ENCODE assay signal across 8 cellular contexts in genomic region chr5:138654281-138654867, GRCh38.
DNase-seq lines count a peak whose midpoint lies in the region; ATAC-seq, FAIRE-seq and TF ChIP-seq lines count a peak whose summit lies in the region.

No MANE protein-coding gene starts in this region.

- TF ChIP-seq POLR2A in lower leg skin (IDR thresholded peaks at IDR 0.05): no peak

- peak overlapping the region; percentile 87 for H3K27ac Mint-ChIP-seq in activated CD8-positive, alpha-beta T cell treated with anti-CD3 and anti-CD28 coated beads for 36 hours

- intact Hi-C loops in activated CD8-positive, alpha-beta T cell treated with anti-CD3 and anti-CD28 coated beads for 36 hours (cut with micrococcal nuclease): no loop called here
- intact Hi-C loops in lower leg skin (cut with DNase I; ENCODE audit: low total_unique reads): no loop called here

- H3K4me3 Mint-ChIP-seq in activated CD8-positive, alpha-beta T cell treated with anti-CD3 and anti-CD28 coated beads for 36 hours: no peak overlapping the region

- H3K4me3 ChIP-seq in fibroblast of villous mesenchyme (ENCODE audit: low read depth, low read length): no peak overlapping the region
- H3K4me3 ChIP-seq in lower leg skin (ENCODE audit: low read depth, poor library complexity, severe bottlenecking): no peak overlapping the region

- peaks cover 76% of the 10 kb centered on the region for H3K27me3 Mint-ChIP-seq in activated CD8-positive, alpha-beta T cell treated with anti-CD3 and anti-CD28 coated beads for 36 hours

- DNase-seq in activated CD4-positive, CD25-positive, alpha-beta regulatory T cell (lab: John Stamatoyannopoulos, UW): peak; percentile 26 to 36 (median 31)
- DNase-seq in activated CD4-positive, CD25-positive, alpha-beta regulatory T cell treated with anti-CD3 and anti-CD28 coated beads, Interleukin-2, amount 50 U/mL, for 72 hours: no peak
- DNase-seq in HTR-8/SVneo (ENCODE audit: insufficient read length, low spot score): peak; percentile 67
- peak; percentile 92 for DNase-seq in activated CD8-positive, alpha-beta T cell treated with anti-CD3 and anti-CD28 coated beads for 36 hours
- DNase-seq in fibroblast of villous mesenchyme (ENCODE audit: low read depth): peak; percentile 52
- peak; percentile 14 to 31 for DNase-seq in stimulated activated CD8-positive, alpha-beta memory T cell treated with anti-CD3 and anti-CD28 coated beads, Interleukin-4, amount 100 ng/mL, for 1 hour (ENCODE audit: low read depth in 2 of 2, low spot score in 1 of 2)
- no peak for DNase-seq in GM19240 (ENCODE audit: insufficient read length, low spot score)
- no peak for DNase-seq in lower leg skin (ENCODE audit: low spot score in 2 of 2)

- POLR2A ChIA-PET in activated CD8-positive, alpha-beta T cell treated with anti-CD3 and anti-CD28 coated beads for 36 hours (lab: Charles Lee): interaction anchor here (0.6 to 1.1 kb wide), 3 partner anchors 62 to 680 kb away, joined by 3 read pairs; no protein-coding TSS in a partner anchor

- CTCF ChIA-PET in activated CD8-positive, alpha-beta T cell treated with anti-CD3 and anti-CD28 coated beads for 36 hours (lab: Charles Lee): interaction anchor here (1.0 to 1.8 kb wide), 5 partner anchors 10 to 138 kb away, joined by 3 to 6 read pairs (median 4); no protein-coding TSS in a partner anchor

- H3K36me3 Mint-ChIP-seq in activated CD8-positive, alpha-beta T cell treated with anti-CD3 and anti-CD28 coated beads for 36 hours (ENCODE audit: low read depth): no peaks in the 10 kb centered on the region

- TF ChIP-seq CTCF in activated CD8-positive, alpha-beta T cell treated with anti-CD3 and anti-CD28 coated beads for 36 hours (IDR thresholded peaks at IDR 0.05): no peak
- TF ChIP-seq CTCF in fibroblast of villous mesenchyme (IDR thresholded peaks at IDR 0.05; ENCODE audit: insufficient read depth, low read depth, low read length) (no peak), lower leg skin (IDR thresholded peaks at IDR 0.05) (no peak)

- H3K4me1 Mint-ChIP-seq in activated CD8-positive, alpha-beta T cell treated with anti-CD3 and anti-CD28 coated beads for 36 hours (ENCODE audit: low read depth): peaks cover 29% of the 10 kb centered on the region

- no peaks in the 10 kb centered on the region for H3K9me3 Mint-ChIP-seq in activated CD8-positive, alpha-beta T cell treated with anti-CD3 and anti-CD28 coated beads for 36 hours

- FAIRE-seq in HTR-8/SVneo (lab: Jason Lieb, UNC): peak; percentile 66

- 71 to 76% methylated on average over 8 of the region's 8 CpGs for WGBS in lower leg skin, 2 donors

- ATAC-seq in activated CD8-positive, alpha-beta T cell treated with anti-CD3 and anti-CD28 coated beads for 36 hours: peak; percentile 97

Comparison
In these comparisons a context has a peak if more than half of its experiments do, and no peak if none do; other contexts are left out.
1. DNase-seq: peak in activated CD4-positive, CD25-positive, alpha-beta regulatory T cell (4 of 4), HTR-8/SVneo (single experiment), activated CD8-positive, alpha-beta T cell treated with anti-CD3 and anti-CD28 coated beads for 36 hours (single experiment), fibroblast of villous mesenchyme (single experiment) and stimulated activated CD8-positive, alpha-beta memory T cell treated with anti-CD3 and anti-CD28 coated beads, Interleukin-4, amount 100 ng/mL, for 1 hour (2 of 2); none in activated CD4-positive, CD25-positive, alpha-beta regulatory T cell treated with anti-CD3 and anti-CD28 coated beads, Interleukin-2, amount 50 U/mL, for 72 hours (single experiment), GM19240 (single experiment) and lower leg skin (0 of 2).